1 cellular context compared by ENCODE assay signal in genomic region chr10:11901454-11902431, GRCh38.
TF ChIP-seq lines count a peak whose summit lies in the region.

No MANE protein-coding gene starts in this region.

TF ChIP-seq in HepG2, 621 proteins besides CTCF, POLR2A, EP300 and RAD21 (continued from another document):
- no peak for TF ChIP-seq FUBP1 (CRISPR knock-in tag; IDR thresholded peaks at IDR 0.05; ENCODE audit: borderline replicate concordance)
- TF ChIP-seq CHD4 (IDR thresholded peaks at IDR 0.05; ENCODE audit: borderline replicate concordance, low read length) = no peak
- TF ChIP-seq HNRNPL (IDR thresholded peaks at IDR 0.05; ENCODE audit: low read depth, low read length) = peak; percentile 86
- no peak for TF ChIP-seq ZFP91 (CRISPR knock-in tag; IDR thresholded peaks at IDR 0.05; ENCODE audit: borderline replicate concordance)
- TF ChIP-seq BRD4 (CRISPR knock-in tag; IDR thresholded peaks at IDR 0.05) = no peak
- no peak for TF ChIP-seq ZNF512 (CRISPR knock-in tag; IDR thresholded peaks at IDR 0.05)
- TF ChIP-seq GATAD2A (CRISPR knock-in tag; IDR thresholded peaks at IDR 0.05) = peak; percentile 62
- peak; percentile 35; the same call in 1 of the 2 replicates for TF ChIP-seq HNF4A (CRISPR knock-in tag; IDR thresholded peaks at IDR 0.05)
- no peak for TF ChIP-seq HOXD1 (CRISPR knock-in tag; IDR thresholded peaks at IDR 0.05)
- TF ChIP-seq ZNF563 (CRISPR knock-in tag; IDR thresholded peaks at IDR 0.05) = no peak
- TF ChIP-seq REL (CRISPR knock-in tag; conservative IDR thresholded peaks at IDR 0.05) = no peak
- TF ChIP-seq HIC2 (CRISPR knock-in tag; IDR thresholded peaks at IDR 0.05; ENCODE audit: low read depth) = peak; percentile 96
- peak; percentile 20; the same call in 1 of the 2 replicates for TF ChIP-seq CEBPB (IDR thresholded peaks at IDR 0.05; ENCODE audit: borderline replicate concordance, low read depth, low read length)
- TF ChIP-seq ELF3 (CRISPR knock-in tag; IDR thresholded peaks at IDR 0.05) = peak; percentile 77
- TF ChIP-seq ZBTB44 (CRISPR knock-in tag; IDR thresholded peaks at IDR 0.05) = no peak
- TF ChIP-seq ZNF30 (CRISPR knock-in tag; IDR thresholded peaks at IDR 0.05) = no peak
- peak; percentile 66 for TF ChIP-seq ARID5B (CRISPR knock-in tag; IDR thresholded peaks at IDR 0.05)
- TF ChIP-seq ZNF556 (CRISPR knock-in tag; IDR thresholded peaks at IDR 0.05; ENCODE audit: borderline replicate concordance) = no peak
- TF ChIP-seq CEBPG (CRISPR knock-in tag; IDR thresholded peaks at IDR 0.05) = peak; percentile 16; the same call in 1 of the 2 replicates
- no peak for TF ChIP-seq ZSCAN22 (CRISPR knock-in tag; IDR thresholded peaks at IDR 0.05)
- peak; percentile 25; the same call in 1 of the 2 replicates for TF ChIP-seq MAX (IDR thresholded peaks at IDR 0.05)
- TF ChIP-seq KDM5B (CRISPR knock-in tag; IDR thresholded peaks at IDR 0.05; ENCODE audit: borderline replicate concordance) = no peak
- no peak for TF ChIP-seq ZNF160 (CRISPR knock-in tag; IDR thresholded peaks at IDR 0.05)
- 0 out of 2 replicates have a peak, but pooled peaks have one; percentile 24 for TF ChIP-seq SOX5 (CRISPR knock-in tag; IDR thresholded peaks at IDR 0.05; ENCODE audit: borderline replicate concordance)
- no peak for TF ChIP-seq ZFP37 (CRISPR knock-in tag; IDR thresholded peaks at IDR 0.05; ENCODE audit: borderline replicate concordance)
- peak; percentile 13; the same call in 1 of the 2 replicates for TF ChIP-seq ETV5 (CRISPR knock-in tag; IDR thresholded peaks at IDR 0.05; ENCODE audit: borderline replicate concordance)
- no peak for TF ChIP-seq ZNF644 (CRISPR knock-in tag; IDR thresholded peaks at IDR 0.05; ENCODE audit: low read depth)
